ENCODE assay signal across 1 cellular context in the genomic region with DNA sequence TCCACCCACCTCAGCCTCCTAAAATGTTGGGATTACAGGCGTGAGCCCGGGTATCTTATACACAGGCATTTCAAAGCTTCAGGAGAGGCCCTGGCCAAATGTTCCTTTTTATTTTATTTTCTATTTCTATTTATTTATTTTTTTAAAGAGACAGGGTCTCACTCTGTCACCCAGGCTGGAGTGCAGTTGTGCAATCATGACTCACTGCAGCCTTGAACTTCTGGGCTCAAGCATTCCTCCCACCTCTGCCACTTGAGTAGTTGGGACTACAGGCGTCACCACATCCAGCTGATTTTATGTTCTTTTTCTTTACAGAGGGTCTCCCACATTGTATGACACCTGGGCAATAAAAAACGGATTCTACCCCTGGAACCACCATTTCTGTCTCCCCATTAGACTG.
A peak's percentile ranks its signal among the peaks of the same experiment; 100 is the strongest.
TF ChIP-seq lines count a peak whose summit lies in the region.

No MANE protein-coding gene starts in this region.

TF ChIP-seq in HepG2, 621 proteins besides CTCF, POLR2A, EP300 and RAD21 (continued from another document and continues in another):
- TF ChIP-seq SOX13 (IDR thresholded peaks at IDR 0.05): no peak
- peak in 1 of 2 experiments; percentile 14; a peak in 1 of 4 replicates for TF ChIP-seq SOX13 (CRISPR knock-in tag; conservative IDR thresholded peaks at IDR 0.05 in 1 of 2, IDR thresholded peaks at IDR 0.05 in 1 of 2)
- no peak for TF ChIP-seq CREM (IDR thresholded peaks at IDR 0.05)
- TF ChIP-seq CREM (CRISPR knock-in tag; IDR thresholded peaks at IDR 0.05): no peak
- TF ChIP-seq MIER3 (CRISPR knock-in tag; IDR thresholded peaks at IDR 0.05; ENCODE audit: borderline replicate concordance): 0 out of 2 replicates have a peak, but pooled peaks have one; percentile 54
- TF ChIP-seq ZNF562 (CRISPR knock-in tag; IDR thresholded peaks at IDR 0.05; ENCODE audit: borderline replicate concordance): no peak
- TF ChIP-seq KDM3A (CRISPR knock-in tag; IDR thresholded peaks at IDR 0.05; ENCODE audit: low read depth): peak; percentile 42; the same call in 1 of the 2 replicates
- TF ChIP-seq ZNF326 (CRISPR knock-in tag; IDR thresholded peaks at IDR 0.05; ENCODE audit: borderline replicate concordance): no peak
- TF ChIP-seq, protein P1, sequence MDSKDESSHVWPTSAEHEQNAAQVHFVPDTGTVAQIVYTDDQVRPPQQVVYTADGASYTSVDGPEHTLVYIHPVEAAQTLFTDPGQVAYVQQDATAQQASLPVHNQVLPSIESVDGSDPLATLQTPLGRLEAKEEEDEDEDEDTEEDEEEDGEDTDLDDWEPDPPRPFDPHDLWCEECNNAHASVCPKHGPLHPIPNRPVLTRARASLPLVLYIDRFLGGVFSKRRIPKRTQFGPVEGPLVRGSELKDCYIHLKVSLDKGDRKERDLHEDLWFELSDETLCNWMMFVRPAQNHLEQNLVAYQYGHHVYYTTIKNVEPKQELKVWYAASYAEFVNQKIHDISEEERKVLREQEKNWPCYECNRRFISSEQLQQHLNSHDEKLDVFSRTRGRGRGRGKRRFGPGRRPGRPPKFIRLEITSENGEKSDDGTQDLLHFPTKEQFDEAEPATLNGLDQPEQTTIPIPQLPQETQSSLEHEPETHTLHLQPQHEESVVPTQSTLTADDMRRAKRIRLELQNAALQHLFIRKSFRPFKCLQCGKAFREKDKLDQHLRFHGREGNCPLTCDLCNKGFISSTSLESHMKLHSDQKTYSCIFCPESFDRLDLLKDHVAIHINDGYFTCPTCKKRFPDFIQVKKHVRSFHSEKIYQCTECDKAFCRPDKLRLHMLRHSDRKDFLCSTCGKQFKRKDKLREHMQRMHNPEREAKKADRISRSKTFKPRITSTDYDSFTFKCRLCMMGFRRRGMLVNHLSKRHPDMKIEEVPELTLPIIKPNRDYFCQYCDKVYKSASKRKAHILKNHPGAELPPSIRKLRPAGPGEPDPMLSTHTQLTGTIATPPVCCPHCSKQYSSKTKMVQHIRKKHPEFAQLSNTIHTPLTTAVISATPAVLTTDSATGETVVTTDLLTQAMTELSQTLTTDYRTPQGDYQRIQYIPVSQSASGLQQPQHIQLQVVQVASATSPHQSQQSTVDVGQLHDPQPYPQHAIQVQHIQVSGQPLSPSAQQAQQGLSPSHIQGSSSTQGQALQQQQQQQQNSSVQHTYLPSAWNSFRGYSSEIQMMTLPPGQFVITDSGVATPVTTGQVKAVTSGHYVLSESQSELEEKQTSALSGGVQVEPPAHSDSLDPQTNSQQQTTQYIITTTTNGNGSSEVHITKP (CRISPR knock-in tag; IDR thresholded peaks at IDR 0.05; ENCODE audit: low read depth): no peak
- TF ChIP-seq, protein P2, sequence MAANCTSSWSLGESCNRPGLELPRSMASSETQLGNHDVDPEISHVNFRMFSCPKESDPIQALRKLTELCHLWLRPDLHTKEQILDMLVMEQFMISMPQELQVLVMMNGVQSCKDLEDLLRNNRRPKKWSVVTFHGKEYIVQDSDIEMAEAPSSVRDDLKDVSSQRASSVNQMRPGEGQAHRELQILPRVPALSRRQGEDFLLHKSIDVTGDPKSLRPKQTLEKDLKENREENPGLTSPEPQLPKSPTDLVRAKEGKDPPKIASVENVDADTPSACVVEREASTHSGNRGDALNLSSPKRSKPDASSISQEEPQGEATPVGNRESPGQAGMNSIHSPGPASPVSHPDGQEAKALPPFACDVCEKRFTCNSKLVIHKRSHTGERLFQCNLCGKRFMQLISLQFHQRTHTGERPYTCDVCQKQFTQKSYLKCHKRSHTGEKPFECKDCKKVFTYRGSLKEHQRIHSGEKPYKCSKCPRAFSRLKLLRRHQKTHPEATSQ (CRISPR knock-in tag; IDR thresholded peaks at IDR 0.05; ENCODE audit: borderline replicate concordance): no peak
- peak; percentile 55 for TF ChIP-seq HNF4A (CRISPR knock-in tag; IDR thresholded peaks at IDR 0.05)
- TF ChIP-seq ZNF136 (CRISPR knock-in tag; IDR thresholded peaks at IDR 0.05; ENCODE audit: low read depth): no peak
- TF ChIP-seq, protein P3, sequence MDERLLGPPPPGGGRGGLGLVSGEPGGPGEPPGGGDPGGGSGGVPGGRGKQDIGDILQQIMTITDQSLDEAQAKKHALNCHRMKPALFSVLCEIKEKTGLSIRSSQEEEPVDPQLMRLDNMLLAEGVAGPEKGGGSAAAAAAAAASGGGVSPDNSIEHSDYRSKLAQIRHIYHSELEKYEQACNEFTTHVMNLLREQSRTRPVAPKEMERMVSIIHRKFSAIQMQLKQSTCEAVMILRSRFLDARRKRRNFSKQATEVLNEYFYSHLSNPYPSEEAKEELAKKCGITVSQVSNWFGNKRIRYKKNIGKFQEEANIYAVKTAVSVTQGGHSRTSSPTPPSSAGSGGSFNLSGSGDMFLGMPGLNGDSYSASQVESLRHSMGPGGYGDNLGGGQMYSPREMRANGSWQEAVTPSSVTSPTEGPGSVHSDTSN (CRISPR knock-in tag; IDR thresholded peaks at IDR 0.05): no peak
- no peak for TF ChIP-seq ZNF557 (CRISPR knock-in tag; IDR thresholded peaks at IDR 0.05)
- TF ChIP-seq CHCHD3 (CRISPR knock-in tag; IDR thresholded peaks at IDR 0.05): no peak
- no peak for TF ChIP-seq NFKBIZ (CRISPR knock-in tag; IDR thresholded peaks at IDR 0.05)
- 0 out of 2 replicates have a peak, but pooled peaks have one; percentile 24 for TF ChIP-seq ZNF644 (CRISPR knock-in tag; IDR thresholded peaks at IDR 0.05; ENCODE audit: low read depth)
- TF ChIP-seq, protein P4, sequence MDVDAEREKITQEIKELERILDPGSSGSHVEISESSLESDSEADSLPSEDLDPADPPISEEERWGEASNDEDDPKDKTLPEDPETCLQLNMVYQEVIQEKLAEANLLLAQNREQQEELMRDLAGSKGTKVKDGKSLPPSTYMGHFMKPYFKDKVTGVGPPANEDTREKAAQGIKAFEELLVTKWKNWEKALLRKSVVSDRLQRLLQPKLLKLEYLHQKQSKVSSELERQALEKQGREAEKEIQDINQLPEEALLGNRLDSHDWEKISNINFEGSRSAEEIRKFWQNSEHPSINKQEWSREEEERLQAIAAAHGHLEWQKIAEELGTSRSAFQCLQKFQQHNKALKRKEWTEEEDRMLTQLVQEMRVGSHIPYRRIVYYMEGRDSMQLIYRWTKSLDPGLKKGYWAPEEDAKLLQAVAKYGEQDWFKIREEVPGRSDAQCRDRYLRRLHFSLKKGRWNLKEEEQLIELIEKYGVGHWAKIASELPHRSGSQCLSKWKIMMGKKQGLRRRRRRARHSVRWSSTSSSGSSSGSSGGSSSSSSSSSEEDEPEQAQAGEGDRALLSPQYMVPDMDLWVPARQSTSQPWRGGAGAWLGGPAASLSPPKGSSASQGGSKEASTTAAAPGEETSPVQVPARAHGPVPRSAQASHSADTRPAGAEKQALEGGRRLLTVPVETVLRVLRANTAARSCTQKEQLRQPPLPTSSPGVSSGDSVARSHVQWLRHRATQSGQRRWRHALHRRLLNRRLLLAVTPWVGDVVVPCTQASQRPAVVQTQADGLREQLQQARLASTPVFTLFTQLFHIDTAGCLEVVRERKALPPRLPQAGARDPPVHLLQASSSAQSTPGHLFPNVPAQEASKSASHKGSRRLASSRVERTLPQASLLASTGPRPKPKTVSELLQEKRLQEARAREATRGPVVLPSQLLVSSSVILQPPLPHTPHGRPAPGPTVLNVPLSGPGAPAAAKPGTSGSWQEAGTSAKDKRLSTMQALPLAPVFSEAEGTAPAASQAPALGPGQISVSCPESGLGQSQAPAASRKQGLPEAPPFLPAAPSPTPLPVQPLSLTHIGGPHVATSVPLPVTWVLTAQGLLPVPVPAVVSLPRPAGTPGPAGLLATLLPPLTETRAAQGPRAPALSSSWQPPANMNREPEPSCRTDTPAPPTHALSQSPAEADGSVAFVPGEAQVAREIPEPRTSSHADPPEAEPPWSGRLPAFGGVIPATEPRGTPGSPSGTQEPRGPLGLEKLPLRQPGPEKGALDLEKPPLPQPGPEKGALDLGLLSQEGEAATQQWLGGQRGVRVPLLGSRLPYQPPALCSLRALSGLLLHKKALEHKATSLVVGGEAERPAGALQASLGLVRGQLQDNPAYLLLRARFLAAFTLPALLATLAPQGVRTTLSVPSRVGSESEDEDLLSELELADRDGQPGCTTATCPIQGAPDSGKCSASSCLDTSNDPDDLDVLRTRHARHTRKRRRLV (CRISPR knock-in tag; IDR thresholded peaks at IDR 0.05): no peak
- 0 out of 2 replicates have a peak, but pooled peaks have one; percentile 24 for TF ChIP-seq ZBTB7B (CRISPR knock-in tag; IDR thresholded peaks at IDR 0.05)
- 0 out of 2 replicates have a peak, but pooled peaks have one; percentile 16 for TF ChIP-seq TBX3 (IDR thresholded peaks at IDR 0.05; ENCODE audit: borderline replicate concordance)
- TF ChIP-seq ZNF878 (CRISPR knock-in tag; IDR thresholded peaks at IDR 0.05): no peak
- TF ChIP-seq, protein P5, sequence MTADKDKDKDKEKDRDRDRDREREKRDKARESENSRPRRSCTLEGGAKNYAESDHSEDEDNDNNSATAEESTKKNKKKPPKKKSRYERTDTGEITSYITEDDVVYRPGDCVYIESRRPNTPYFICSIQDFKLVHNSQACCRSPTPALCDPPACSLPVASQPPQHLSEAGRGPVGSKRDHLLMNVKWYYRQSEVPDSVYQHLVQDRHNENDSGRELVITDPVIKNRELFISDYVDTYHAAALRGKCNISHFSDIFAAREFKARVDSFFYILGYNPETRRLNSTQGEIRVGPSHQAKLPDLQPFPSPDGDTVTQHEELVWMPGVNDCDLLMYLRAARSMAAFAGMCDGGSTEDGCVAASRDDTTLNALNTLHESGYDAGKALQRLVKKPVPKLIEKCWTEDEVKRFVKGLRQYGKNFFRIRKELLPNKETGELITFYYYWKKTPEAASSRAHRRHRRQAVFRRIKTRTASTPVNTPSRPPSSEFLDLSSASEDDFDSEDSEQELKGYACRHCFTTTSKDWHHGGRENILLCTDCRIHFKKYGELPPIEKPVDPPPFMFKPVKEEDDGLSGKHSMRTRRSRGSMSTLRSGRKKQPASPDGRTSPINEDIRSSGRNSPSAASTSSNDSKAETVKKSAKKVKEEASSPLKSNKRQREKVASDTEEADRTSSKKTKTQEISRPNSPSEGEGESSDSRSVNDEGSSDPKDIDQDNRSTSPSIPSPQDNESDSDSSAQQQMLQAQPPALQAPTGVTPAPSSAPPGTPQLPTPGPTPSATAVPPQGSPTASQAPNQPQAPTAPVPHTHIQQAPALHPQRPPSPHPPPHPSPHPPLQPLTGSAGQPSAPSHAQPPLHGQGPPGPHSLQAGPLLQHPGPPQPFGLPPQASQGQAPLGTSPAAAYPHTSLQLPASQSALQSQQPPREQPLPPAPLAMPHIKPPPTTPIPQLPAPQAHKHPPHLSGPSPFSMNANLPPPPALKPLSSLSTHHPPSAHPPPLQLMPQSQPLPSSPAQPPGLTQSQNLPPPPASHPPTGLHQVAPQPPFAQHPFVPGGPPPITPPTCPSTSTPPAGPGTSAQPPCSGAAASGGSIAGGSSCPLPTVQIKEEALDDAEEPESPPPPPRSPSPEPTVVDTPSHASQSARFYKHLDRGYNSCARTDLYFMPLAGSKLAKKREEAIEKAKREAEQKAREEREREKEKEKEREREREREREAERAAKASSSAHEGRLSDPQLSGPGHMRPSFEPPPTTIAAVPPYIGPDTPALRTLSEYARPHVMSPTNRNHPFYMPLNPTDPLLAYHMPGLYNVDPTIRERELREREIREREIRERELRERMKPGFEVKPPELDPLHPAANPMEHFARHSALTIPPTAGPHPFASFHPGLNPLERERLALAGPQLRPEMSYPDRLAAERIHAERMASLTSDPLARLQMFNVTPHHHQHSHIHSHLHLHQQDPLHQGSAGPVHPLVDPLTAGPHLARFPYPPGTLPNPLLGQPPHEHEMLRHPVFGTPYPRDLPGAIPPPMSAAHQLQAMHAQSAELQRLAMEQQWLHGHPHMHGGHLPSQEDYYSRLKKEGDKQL (CRISPR knock-in tag; IDR thresholded peaks at IDR 0.05; ENCODE audit: low read depth): no peak
- TF ChIP-seq TEAD3 (CRISPR knock-in tag; optimal IDR thresholded peaks at IDR 0.05; ENCODE audit: borderline replicate concordance): peak; percentile 70
- TF ChIP-seq, protein P6, sequence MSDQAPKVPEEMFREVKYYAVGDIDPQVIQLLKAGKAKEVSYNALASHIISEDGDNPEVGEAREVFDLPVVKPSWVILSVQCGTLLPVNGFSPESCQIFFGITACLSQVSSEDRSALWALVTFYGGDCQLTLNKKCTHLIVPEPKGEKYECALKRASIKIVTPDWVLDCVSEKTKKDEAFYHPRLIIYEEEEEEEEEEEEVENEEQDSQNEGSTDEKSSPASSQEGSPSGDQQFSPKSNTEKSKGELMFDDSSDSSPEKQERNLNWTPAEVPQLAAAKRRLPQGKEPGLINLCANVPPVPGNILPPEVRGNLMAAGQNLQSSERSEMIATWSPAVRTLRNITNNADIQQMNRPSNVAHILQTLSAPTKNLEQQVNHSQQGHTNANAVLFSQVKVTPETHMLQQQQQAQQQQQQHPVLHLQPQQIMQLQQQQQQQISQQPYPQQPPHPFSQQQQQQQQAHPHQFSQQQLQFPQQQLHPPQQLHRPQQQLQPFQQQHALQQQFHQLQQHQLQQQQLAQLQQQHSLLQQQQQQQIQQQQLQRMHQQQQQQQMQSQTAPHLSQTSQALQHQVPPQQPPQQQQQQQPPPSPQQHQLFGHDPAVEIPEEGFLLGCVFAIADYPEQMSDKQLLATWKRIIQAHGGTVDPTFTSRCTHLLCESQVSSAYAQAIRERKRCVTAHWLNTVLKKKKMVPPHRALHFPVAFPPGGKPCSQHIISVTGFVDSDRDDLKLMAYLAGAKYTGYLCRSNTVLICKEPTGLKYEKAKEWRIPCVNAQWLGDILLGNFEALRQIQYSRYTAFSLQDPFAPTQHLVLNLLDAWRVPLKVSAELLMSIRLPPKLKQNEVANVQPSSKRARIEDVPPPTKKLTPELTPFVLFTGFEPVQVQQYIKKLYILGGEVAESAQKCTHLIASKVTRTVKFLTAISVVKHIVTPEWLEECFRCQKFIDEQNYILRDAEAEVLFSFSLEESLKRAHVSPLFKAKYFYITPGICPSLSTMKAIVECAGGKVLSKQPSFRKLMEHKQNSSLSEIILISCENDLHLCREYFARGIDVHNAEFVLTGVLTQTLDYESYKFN (CRISPR knock-in tag; conservative IDR thresholded peaks at IDR 0.05): peak; percentile 40; the same call in 1 of the 2 replicates
- TF ChIP-seq ZNF101 (CRISPR knock-in tag; IDR thresholded peaks at IDR 0.05; ENCODE audit: borderline replicate concordance, low read depth): no peak
- 0 out of 2 replicates have a peak, but pooled peaks have one; percentile 20 for TF ChIP-seq MED1 (CRISPR knock-in tag; IDR thresholded peaks at IDR 0.05)
- TF ChIP-seq, protein P7, sequence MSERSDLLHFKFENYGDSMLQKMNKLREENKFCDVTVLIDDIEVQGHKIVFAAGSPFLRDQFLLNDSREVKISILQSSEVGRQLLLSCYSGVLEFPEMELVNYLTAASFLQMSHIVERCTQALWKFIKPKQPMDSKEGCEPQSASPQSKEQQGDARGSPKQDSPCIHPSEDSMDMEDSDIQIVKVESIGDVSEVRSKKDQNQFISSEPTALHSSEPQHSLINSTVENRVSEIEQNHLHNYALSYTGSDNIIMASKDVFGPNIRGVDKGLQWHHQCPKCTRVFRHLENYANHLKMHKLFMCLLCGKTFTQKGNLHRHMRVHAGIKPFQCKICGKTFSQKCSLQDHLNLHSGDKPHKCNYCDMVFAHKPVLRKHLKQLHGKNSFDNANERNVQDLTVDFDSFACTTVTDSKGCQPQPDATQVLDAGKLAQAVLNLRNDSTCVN (CRISPR knock-in tag; IDR thresholded peaks at IDR 0.05; ENCODE audit: borderline replicate concordance): no peak
- no peak for TF ChIP-seq PHB2 (IDR thresholded peaks at IDR 0.05; ENCODE audit: partially characterized antibody)
- TF ChIP-seq MYNN (CRISPR knock-in tag; IDR thresholded peaks at IDR 0.05; ENCODE audit: low read depth): no peak
- no peak for TF ChIP-seq ZBTB38 (CRISPR knock-in tag; IDR thresholded peaks at IDR 0.05)
- TF ChIP-seq, protein P8, sequence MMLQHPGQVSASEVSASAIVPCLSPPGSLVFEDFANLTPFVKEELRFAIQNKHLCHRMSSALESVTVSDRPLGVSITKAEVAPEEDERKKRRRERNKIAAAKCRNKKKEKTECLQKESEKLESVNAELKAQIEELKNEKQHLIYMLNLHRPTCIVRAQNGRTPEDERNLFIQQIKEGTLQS (CRISPR knock-in tag; IDR thresholded peaks at IDR 0.05): peak; percentile 96
- peak; percentile 13; the same call in 1 of the 2 replicates for TF ChIP-seq ETV5 (CRISPR knock-in tag; IDR thresholded peaks at IDR 0.05; ENCODE audit: borderline replicate concordance)
- no peak for TF ChIP-seq ZNF333 (CRISPR knock-in tag; IDR thresholded peaks at IDR 0.05; ENCODE audit: borderline replicate concordance)
